ENCODE assay signal across 8 cellular contexts in the genomic region with DNA sequence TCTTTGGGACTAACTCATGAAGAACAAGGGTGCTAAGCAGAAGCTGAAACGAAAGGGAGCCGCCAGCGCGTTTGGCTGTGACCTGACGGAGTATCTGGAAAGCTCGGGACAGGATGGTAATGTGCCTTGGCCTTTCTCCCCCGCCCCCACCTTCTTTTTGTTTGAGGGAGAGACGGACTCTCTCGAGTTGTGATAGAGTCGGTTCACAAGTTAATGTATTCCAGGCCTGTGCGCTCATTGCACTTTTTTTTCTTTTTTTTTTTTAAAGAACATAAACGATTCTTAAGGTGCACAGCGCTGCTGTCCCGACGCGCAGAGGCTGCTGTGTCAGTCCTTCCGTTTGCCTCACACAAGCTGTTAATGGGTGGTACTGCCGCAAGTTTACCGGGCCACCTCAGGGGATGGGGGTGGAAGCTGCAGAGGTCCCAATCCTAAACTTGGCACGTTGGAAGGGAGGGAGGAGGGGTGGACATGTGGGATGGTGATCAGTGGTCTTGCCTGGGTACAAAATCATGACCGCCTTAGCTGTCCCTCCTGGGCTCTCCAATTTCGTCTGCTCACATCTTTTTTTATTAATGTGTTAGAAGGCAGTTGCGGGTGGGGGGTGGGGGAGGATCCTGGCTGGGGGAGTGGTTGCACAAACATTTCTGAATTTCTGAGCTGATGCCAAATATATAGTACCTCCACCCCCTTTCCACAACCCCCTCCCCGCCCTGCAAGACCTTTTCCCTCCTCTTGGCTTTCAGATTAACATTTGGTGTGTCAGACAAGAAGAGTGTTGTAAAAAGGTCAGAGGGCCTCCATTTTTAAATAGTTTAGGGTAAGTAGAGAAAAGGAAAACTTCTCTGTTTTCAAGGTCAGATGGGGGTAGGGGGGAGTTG. TPM values are rescaled to one million over a fixed set of nuclear protein-coding genes. Genes with fewer than 3 reads are reported as not detected.
DNase-seq lines count a peak whose midpoint lies in the region; ATAC-seq and TF ChIP-seq lines count a peak whose summit lies in the region.

No MANE protein-coding gene starts in this region.

- H3K36me3 ChIP-seq in hepatocyte (replicated peaks; ENCODE audit: insufficient read depth, low read depth) (no peaks in the 10 kb centered on the region), skeletal muscle satellite cell (ENCODE audit: insufficient read depth, low read length) (peaks cover 17% of the 10 kb centered on the region)

- DNase-seq in Right ventricle myocardium inferior (ENCODE audit: missing footprints) (no peak), cardiac septum (ENCODE audit: low spot score) (no peak), RWPE1 (ENCODE audit: low spot score) (peak; percentile 21), hepatocyte (ENCODE audit: low spot score) (peak; percentile 66), G401 (ENCODE audit: low spot score) (no peak)
- DNase-seq in activated naive CD4-positive, alpha-beta T cell treated with anti-CD3 and anti-CD28 coated beads, Interleukin-2, amount 50 U/mL, for 72 hours (ENCODE audit: low spot score in 2 of 2) = peak in 1 of 2 donors; percentile 45

- H3K79me2 ChIP-seq in hepatocyte = peaks cover 27% of the 10 kb centered on the region

- H3K27me3 ChIP-seq in hepatocyte (no peaks in the 10 kb centered on the region), skeletal muscle satellite cell (ENCODE audit: control insufficient read depth, insufficient read depth, low read length) (no peaks in the 10 kb centered on the region)

- peak overlapping the region; percentile 70 for H2AFZ ChIP-seq in hepatocyte

- in situ Hi-C loops in G401 (cut with HindIII; ENCODE audit: low sequenced_read_pairs) = no loop called here

- peak overlapping the region; percentile 90 to 91 for H3K27ac Mint-ChIP-seq in activated naive CD4-positive, alpha-beta T cell treated with anti-CD3 and anti-CD28 coated beads, Interleukin-2, amount 50 U/mL, for 72 hours

- ATAC-seq in Right ventricle myocardium inferior (peak; percentile 45), HG03025 (IDR thresholded peaks at IDR 0.05; ENCODE audit: low FRiP score, unreplicated experiment) (peak; percentile 21)
- peak; percentile 11 to 30 for ATAC-seq in activated naive CD4-positive, alpha-beta T cell treated with anti-CD3 and anti-CD28 coated beads, Interleukin-2, amount 50 U/mL, for 72 hours

- H3K4me2 ChIP-seq in hepatocyte (peak overlapping the region; percentile 96), skeletal muscle satellite cell (ENCODE audit: low read length) (peak overlapping the region; percentile 81)

- peak overlapping the region; percentile 96 for H3K9ac ChIP-seq in skeletal muscle satellite cell (ENCODE audit: low read depth, low read length)

- H3K27ac ChIP-seq in RWPE1 (no peak overlapping the region), hepatocyte (peak overlapping the region; percentile 94)

- TF ChIP-seq CTCF in RWPE1 (conservative IDR thresholded peaks at IDR 0.05; ENCODE audit: low read depth) (no peak), hepatocyte (IDR thresholded peaks at IDR 0.05; ENCODE audit: poor library complexity) (no peak)

- intact Hi-C loops in Right ventricle myocardium inferior (cut with DNase I) = loop anchor here (2.0 to 5.0 kb wide), 2 partner anchors 56 to 172 kb away; a partner anchor contains a TSS
- intact Hi-C loops in cardiac septum (cut with DNase I) = loop anchor here (1.0 to 5.0 kb wide), 5 partner anchors 16 to 172 kb away; a partner anchor contains a TSS

- H3K36me3 Mint-ChIP-seq in activated naive CD4-positive, alpha-beta T cell treated with anti-CD3 and anti-CD28 coated beads, Interleukin-2, amount 50 U/mL, for 72 hours = peaks cover 0 to 7% of the 10 kb centered on the region in 2 donors

- CTCF ChIA-PET in RWPE1 (lab: Yijun Ruan, JAX) = no interaction called here

- POLR2A ChIA-PET in RWPE1 (lab: Yijun Ruan, JAX; ENCODE audit: low non-redundant PET) = interaction anchor here (0.7 kb wide), 1 partner anchor 24 kb away, joined by 3 read pairs; no protein-coding TSS in a partner anchor

- H3K9me3 ChIP-seq in hepatocyte (ENCODE audit: low read depth) (no peaks in the 10 kb centered on the region), skeletal muscle satellite cell (replicated peaks; ENCODE audit: low read length) (no peaks in the 10 kb centered on the region)

- peaks cover 34% of the 10 kb centered on the region for H3K4me1 ChIP-seq in hepatocyte (ENCODE audit: insufficient read depth)
- peaks cover 23% of the 10 kb centered on the region for H3K4me1 ChIP-seq in skeletal muscle satellite cell (ENCODE audit: control insufficient read depth, insufficient read depth, low read length)

- H3K9me2 ChIP-seq in hepatocyte (replicated peaks; ENCODE audit: insufficient read depth) = no peaks in the 10 kb centered on the region

- peak overlapping the region; percentile 91 for H3K4me3 ChIP-seq in hepatocyte
- peak overlapping the region; percentile 87 for H3K4me3 ChIP-seq in skeletal muscle satellite cell (ENCODE audit: low read length)

- H3K9me3 Mint-ChIP-seq in activated naive CD4-positive, alpha-beta T cell treated with anti-CD3 and anti-CD28 coated beads, Interleukin-2, amount 50 U/mL, for 72 hours = no peaks in the 10 kb centered on the region

- 7% methylated on average over 22 of the region's 24 CpGs for WGBS in hepatocyte (ENCODE audit: low lambda C conversion rate, missing lambda C conversion rate)

- H4K20me1 ChIP-seq in hepatocyte (ENCODE audit: insufficient read depth, poor library complexity, severe bottlenecking) = no peaks in the 10 kb centered on the region

RNA-seq across cellular contexts. Expression of a gene that starts 0.9 kb away (rescaled TPM):
- total RNA-seq in Right ventricle myocardium inferior = 42.8 TPM
- 35.7 TPM for total RNA-seq in cardiac septum
- 10 to 100 TPM in 1 of 2 donors, 1 to 10 TPM in 1; 2.1 to 11.0 TPM for total RNA-seq in activated naive CD4-positive, alpha-beta T cell treated with anti-CD3 and anti-CD28 coated beads, Interleukin-2, amount 50 U/mL, for 72 hours
- total RNA-seq in hepatocyte = 6.4 and 7.3 TPM in 2 replicates
- polyA plus RNA-seq in hepatocyte = 2.9 and 3.2 TPM in 2 replicates
- total RNA-seq in skeletal muscle satellite cell (2012; rRNA removed) = 5.9 and 6.1 TPM in 2 replicates
- total RNA-seq in G401 (2014; rRNA removed; shearing (Covaris generic)) = not detected in 2 replicates

RNA-seq across cellular contexts. Expression of a gene that starts 54.5 kb away (rescaled TPM):
- total RNA-seq in Right ventricle myocardium inferior = 12.0 TPM
- 13.2 TPM for total RNA-seq in cardiac septum
- 10 to 100 TPM; 13.8 to 21.0 TPM for total RNA-seq in activated naive CD4-positive, alpha-beta T cell treated with anti-CD3 and anti-CD28 coated beads, Interleukin-2, amount 50 U/mL, for 72 hours
- 55.4 and 55.7 TPM in 2 replicates for total RNA-seq in hepatocyte
- 54.0 and 67.3 TPM in 2 replicates for polyA plus RNA-seq in hepatocyte
- 15.5 and 16.2 TPM in 2 replicates for total RNA-seq in skeletal muscle satellite cell (2012; rRNA removed)
- 8.7 and 17.8 TPM in 2 replicates for total RNA-seq in G401 (2014; rRNA removed; shearing (Covaris generic))

Comparison
In these comparisons a context has a peak if more than half of its experiments do, and no peak if none do; other contexts are left out.
1. DNase-seq: peak in RWPE1 (single experiment) and hepatocyte (single experiment); none in Right ventricle myocardium inferior (single experiment), cardiac septum (single experiment) and G401 (single experiment).
2. Peak in every context shown above with its lines, with median percentiles within 50 percentile points of each other: ATAC-seq.